9 cellular contexts compared by ENCODE assay signal in genomic region chr16:79770244-79771064, GRCh38.
A peak's percentile ranks its signal among the peaks of the same experiment; 100 is the strongest.
DNase-seq lines count a peak whose midpoint lies in the region; ATAC-seq, FAIRE-seq and TF ChIP-seq lines count a peak whose summit lies in the region.
"Had no signal": no experiment of that assay in that cellular context is flagged by ENCODE, and none has a peak within 500 bp of the region (broad histone marks: within the 10 kb centered on the region; RNA-seq: fewer than 3 reads in every experiment).

No MANE protein-coding gene starts in this region.

- WGBS in mesodermal cell (ENCODE audit: insufficient coverage in 2 of 2), 2 experiments = 0% methylated on average over 9 to 18 of the region's 59 CpGs

- H3K4me1 ChIP-seq in endothelial cell of umbilical vein (ENCODE audit: control insufficient read depth, extremely low read depth, insufficient read depth, low read length) = no peaks in the 10 kb centered on the region
- peaks cover 8% of the 10 kb centered on the region for H3K4me1 ChIP-seq in mesodermal cell (ENCODE audit: control insufficient read depth, insufficient read depth, low read length, poor library complexity, severe bottlenecking)

- dilution Hi-C loops in endothelial cell of umbilical vein (cut with MboI; ENCODE audit: extremely low pct_ligation_motif_present, low sequenced_read_pairs) = no loop called here

- no peak overlapping the region for H3K9ac ChIP-seq in endothelial cell of umbilical vein (replicated peaks; ENCODE audit: extremely low read depth, insufficient read depth, low read length)

- CTCF ChIA-PET in endothelial cell of umbilical vein (lab: Charles Lee) = no interaction called here

- DNase-seq in AG20443 (ENCODE audit: low spot score) = peak; percentile 98
- peak; percentile 68 for DNase-seq in GM19240 (ENCODE audit: insufficient read length, low spot score)
- peak; percentile 88 for DNase-seq in NCI-H748 (lab: John Stamatoyannopoulos, UW; ENCODE audit: unreplicated experiment)
- DNase-seq in activated CD8-positive, alpha-beta memory T cell treated with anti-CD3 and anti-CD28 coated beads, Interleukin-2, amount 50 U/mL, for 48 hours = peak; percentile 78
- peak; percentile 29 for DNase-seq in endothelial cell of umbilical vein (ENCODE audit: low read depth, low spot score)
- peak; percentile 25 for DNase-seq in stimulated activated CD8-positive, alpha-beta memory T cell treated with anti-CD3 and anti-CD28 coated beads, Interleukin-12 subunit alpha, Interleukin-12 subunit beta, amount 100 ng/mL, for 24 hours (ENCODE audit: extremely low read depth)

- H4K20me1 ChIP-seq in endothelial cell of umbilical vein (replicated peaks; ENCODE audit: control insufficient read depth, extremely low read depth, insufficient read depth, low read length) = no peaks in the 10 kb centered on the region

- no peaks in the 10 kb centered on the region for H3K79me2 ChIP-seq in endothelial cell of umbilical vein (ENCODE audit: control insufficient read depth, insufficient read depth, low read length)

- H3K36me3 ChIP-seq in endothelial cell of umbilical vein (ENCODE audit: control insufficient read depth in 2 of 2, extremely low read depth in 1 of 2, insufficient read depth in 2 of 2, low read length in 2 of 2) (no peaks in the 10 kb centered on the region), mesodermal cell (ENCODE audit: control insufficient read depth, insufficient read depth, low read length) (no peaks in the 10 kb centered on the region)

- H3K4me2 ChIP-seq in endothelial cell of umbilical vein (ENCODE audit: insufficient read depth, low read length) = peak overlapping the region; percentile 72

- H3K4me3 ChIP-seq in endothelial cell of umbilical vein (replicated peaks in 1 of 3; ENCODE audit: insufficient read depth in 1 of 3, low read depth in 1 of 3, low read length in 3 of 3) (peak overlapping the region in 2 of 3 experiments; percentile 27 to 47), mesodermal cell (ENCODE audit: extremely low read depth, insufficient read depth, low read length, poor library complexity, severe bottlenecking) (peak overlapping the region; percentile 55)

- H3K27ac ChIP-seq in endothelial cell of umbilical vein (ENCODE audit: insufficient read depth, low read depth, low read length) (no peak overlapping the region), mesodermal cell (ENCODE audit: low read depth, low read length, severe bottlenecking) (no peak overlapping the region)

- ATAC-seq in HG03439 (IDR thresholded peaks at IDR 0.05; ENCODE audit: unreplicated experiment) = peak; percentile 98
- ATAC-seq: HCT116 had no signal

- no TSS peak for BruUV-seq in endothelial cell of umbilical vein (replicated peaks; lab: Mats Ljungman, UMichigan)

- no peaks in the 10 kb centered on the region for H3K27me3 ChIP-seq in endothelial cell of umbilical vein (ENCODE audit: control insufficient read depth in 2 of 2, insufficient read depth in 2 of 2, low read length in 2 of 2)

- intact Hi-C loops in endothelial cell of umbilical vein (cut with micrococcal nuclease) = no loop called here

- H3K9me3 ChIP-seq in endothelial cell of umbilical vein (replicated peaks; ENCODE audit: control insufficient read depth, insufficient read depth, low read length) (no peaks in the 10 kb centered on the region), mesodermal cell (ENCODE audit: control insufficient read depth, low read length) (no peaks in the 10 kb centered on the region)

- H3K9me1 ChIP-seq in endothelial cell of umbilical vein (replicated peaks; ENCODE audit: control insufficient read depth, extremely low read depth, insufficient read depth, low read length) = no peaks in the 10 kb centered on the region

- POLR2A ChIA-PET in endothelial cell of umbilical vein (lab: Charles Lee) = no interaction called here

- H2AFZ ChIP-seq in endothelial cell of umbilical vein (ENCODE audit: low read depth, low read length) = peak overlapping the region; percentile 84

- TF ChIP-seq POLR2A in endothelial cell of umbilical vein (IDR thresholded peaks at IDR 0.05; ENCODE audit: low read depth, low read length) = no peak

- no peak for FAIRE-seq in endothelial cell of umbilical vein (lab: Jason Lieb, UNC)

- no peak for TF ChIP-seq CTCF in endothelial cell of umbilical vein (IDR thresholded peaks at IDR 0.05; ENCODE audit: extremely low read depth in 1 of 2, insufficient read depth in 1 of 2, low read depth in 1 of 2, low read length in 2 of 2)

TF ChIP-seq in endothelial cell of umbilical vein, 7 proteins besides CTCF, POLR2A, EP300 and RAD21:
- TF ChIP-seq MAX (IDR thresholded peaks at IDR 0.05; ENCODE audit: insufficient read depth, insufficient read length) = no peak

Comparison
In these comparisons a context has a peak if more than half of its experiments do, and no peak if none do; other contexts are left out.
1. DNase-seq: peak in every context shown above with its lines; median percentile 98 in AG20443; 88 in NCI-H748; 78 in activated CD8-positive, alpha-beta memory T cell treated with anti-CD3 and anti-CD28 coated beads, Interleukin-2, amount 50 U/mL, for 48 hours; 68 in GM19240; 29 in endothelial cell of umbilical vein; 25 in stimulated activated CD8-positive, alpha-beta memory T cell treated with anti-CD3 and anti-CD28 coated beads, Interleukin-12 subunit alpha, Interleukin-12 subunit beta, amount 100 ng/mL, for 24 hours.